In the genomic region with DNA sequence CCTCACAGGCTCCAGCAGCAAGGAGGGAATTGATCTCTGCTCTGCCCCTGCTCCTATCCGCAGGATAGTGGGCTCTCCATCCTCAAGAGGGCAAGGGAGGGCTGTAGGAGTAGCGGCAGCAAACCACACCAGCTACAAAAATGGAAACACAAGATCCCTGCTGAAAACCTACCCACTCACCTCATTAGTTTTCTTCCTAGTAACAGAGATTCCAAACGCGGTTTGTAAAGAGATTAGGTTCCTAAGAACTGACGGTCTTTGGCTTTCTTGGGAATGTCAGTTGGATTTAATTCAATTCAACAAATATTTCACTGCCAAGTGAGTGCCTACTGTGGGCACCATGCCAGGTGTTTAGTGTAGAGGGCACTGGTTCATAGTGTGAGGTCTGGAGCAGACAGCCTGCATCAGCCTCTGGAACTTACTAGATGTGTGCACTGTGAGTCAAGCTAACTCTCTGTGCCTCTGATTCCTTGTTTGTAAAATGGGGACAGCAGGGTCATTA, we compare ENCODE assay signal across 17 cellular contexts.
A peak's percentile ranks its signal among the peaks of the same experiment; 100 is the strongest.
DNase-seq lines count a peak whose midpoint lies in the region; ATAC-seq and TF ChIP-seq lines count a peak whose summit lies in the region.
"Had no signal": no experiment of that assay in that cellular context is flagged by ENCODE, and none has a peak within 500 bp of the region (broad histone marks: within the 10 kb centered on the region; RNA-seq: fewer than 3 reads in every experiment).

No MANE protein-coding gene starts in this region.

- H3K4me3 ChIP-seq in RWPE2 (ENCODE audit: severe bottlenecking): no peak overlapping the region
- no peak overlapping the region for H3K4me3 ChIP-seq in hepatocyte
- no peak overlapping the region for H3K4me3 ChIP-seq in thyroid gland (replicated peaks in 1 of 3)
- H3K4me3 ChIP-seq: vagina had no signal

- WGBS in hepatocyte (ENCODE audit: low lambda C conversion rate, missing lambda C conversion rate): 38% methylated on average over 5 of the region's 5 CpGs
- 23 to 24% methylated on average over 5 of the region's 5 CpGs for WGBS in thyroid gland, 2 donors

- no peak for TF ChIP-seq POLR2A in thyroid gland (IDR thresholded peaks at IDR 0.05)

- no peaks in the 10 kb centered on the region for H3K4me1 ChIP-seq in RWPE2 (ENCODE audit: insufficient read depth, poor library complexity, severe bottlenecking)
- H3K4me1 ChIP-seq in hepatocyte (ENCODE audit: insufficient read depth): peaks cover 2% of the 10 kb centered on the region
- H3K4me1 ChIP-seq in thyroid gland: no peaks in the 10 kb centered on the region
- H3K4me1 ChIP-seq: vagina had no signal

- no peaks in the 10 kb centered on the region for H4K20me1 ChIP-seq in hepatocyte (ENCODE audit: insufficient read depth, poor library complexity, severe bottlenecking)

- H3K4me2 ChIP-seq in hepatocyte: no peak overlapping the region

- ATAC-seq in left cardiac atrium: peak; percentile 62 to 86
- ATAC-seq in RWPE2 (ENCODE audit: low read depth): peak; percentile 44; the same call in 2 of the 3 replicates
- ATAC-seq in GM18498 (IDR thresholded peaks at IDR 0.05; ENCODE audit: unreplicated experiment): no peak
- ATAC-seq: activated T-cell treated with anti-CD3 and anti-CD28 coated beads, Interleukin-2, amount 50 U/mL, for 72 hours; naive thymus-derived CD4-positive, alpha-beta T cell had no signal

- no peaks in the 10 kb centered on the region for H3K79me2 ChIP-seq in hepatocyte

- H3K9me3 ChIP-seq in RWPE2 (ENCODE audit: severe bottlenecking) (no peaks in the 10 kb centered on the region), hepatocyte (ENCODE audit: low read depth) (no peaks in the 10 kb centered on the region), thyroid gland (no peaks in the 10 kb centered on the region)
- H3K9me3 ChIP-seq: vagina had no signal

- intact Hi-C loops in left cardiac atrium (cut with DNase I): no loop called here
- intact Hi-C loops in cardiac septum (cut with DNase I): no loop called here
- intact Hi-C loops in thyroid gland (cut with DNase I): no loop called here

- H3K27me3 ChIP-seq in RWPE2 (ENCODE audit: insufficient read depth, poor library complexity, severe bottlenecking): peaks cover 3% of the 10 kb centered on the region
- H3K27me3 ChIP-seq in hepatocyte: no peaks in the 10 kb centered on the region
- no peaks in the 10 kb centered on the region for H3K27me3 ChIP-seq in thyroid gland
- H3K27me3 ChIP-seq: vagina had no signal

- no peak overlapping the region for H2AFZ ChIP-seq in hepatocyte

- DNase-seq in left cardiac atrium: no peak
- DNase-seq in cardiac septum (ENCODE audit: low spot score): no peak
- DNase-seq in RWPE2 (ENCODE audit: low spot score): no peak
- peak; percentile 40 for DNase-seq in hepatocyte (ENCODE audit: low spot score)
- peak; percentile 16 to 18 for DNase-seq in thyroid gland
- DNase-seq in amniotic stem cell (lab: John Stamatoyannopoulos, UW): no peak
- no peak for DNase-seq in HCEC 1CT
- DNase-seq: activated CD4-positive, alpha-beta memory T cell treated with anti-CD3 and anti-CD28 coated beads for 36 hours; activated naive CD8-positive, alpha-beta T cell treated with anti-CD3 and anti-CD28 coated beads, Interleukin-2, amount 10 ng/mL, durations not matched to agents 7 days and 5 days; activated T-cell treated with anti-CD3 and anti-CD28 coated beads, Interleukin-2, amount 50 U/mL, for 72 hours; effector memory CD4-positive, alpha-beta T cell; naive thymus-derived CD4-positive, alpha-beta T cell; NCI-H2029 treated with DMSO at 0.1 percent for 48 hours; NCI-H526; OCI-M1 had no signal

- no peak overlapping the region for H3K27ac ChIP-seq in RWPE2 (ENCODE audit: poor library complexity, severe bottlenecking)
- no peak overlapping the region for H3K27ac ChIP-seq in hepatocyte
- no peak overlapping the region for H3K27ac ChIP-seq in thyroid gland
- H3K27ac ChIP-seq: vagina had no signal

- H3K36me3 ChIP-seq in RWPE2 (ENCODE audit: low read depth) (no peaks in the 10 kb centered on the region), hepatocyte (replicated peaks; ENCODE audit: insufficient read depth, low read depth) (no peaks in the 10 kb centered on the region), thyroid gland (no peaks in the 10 kb centered on the region)
- H3K36me3 ChIP-seq: vagina had no signal

- H3K9me2 ChIP-seq in hepatocyte (replicated peaks; ENCODE audit: insufficient read depth): no peaks in the 10 kb centered on the region

- TF ChIP-seq CTCF in RWPE2 (IDR thresholded peaks at IDR 0.05; ENCODE audit: poor library complexity, severe bottlenecking): no peak
- no peak for TF ChIP-seq CTCF in hepatocyte (IDR thresholded peaks at IDR 0.05; ENCODE audit: poor library complexity)
- no peak for TF ChIP-seq CTCF in thyroid gland (IDR thresholded peaks at IDR 0.05)

Comparison
In these comparisons a context has a peak if more than half of its experiments do, and no peak if none do; other contexts are left out.
1. DNase-seq: peak in hepatocyte (single experiment) and thyroid gland (2 of 2); none in left cardiac atrium (single experiment), cardiac septum (single experiment), RWPE2 (single experiment), amniotic stem cell (single experiment) and HCEC 1CT (single experiment).